11 cellular contexts compared by ENCODE assay signal in the genomic region with DNA sequence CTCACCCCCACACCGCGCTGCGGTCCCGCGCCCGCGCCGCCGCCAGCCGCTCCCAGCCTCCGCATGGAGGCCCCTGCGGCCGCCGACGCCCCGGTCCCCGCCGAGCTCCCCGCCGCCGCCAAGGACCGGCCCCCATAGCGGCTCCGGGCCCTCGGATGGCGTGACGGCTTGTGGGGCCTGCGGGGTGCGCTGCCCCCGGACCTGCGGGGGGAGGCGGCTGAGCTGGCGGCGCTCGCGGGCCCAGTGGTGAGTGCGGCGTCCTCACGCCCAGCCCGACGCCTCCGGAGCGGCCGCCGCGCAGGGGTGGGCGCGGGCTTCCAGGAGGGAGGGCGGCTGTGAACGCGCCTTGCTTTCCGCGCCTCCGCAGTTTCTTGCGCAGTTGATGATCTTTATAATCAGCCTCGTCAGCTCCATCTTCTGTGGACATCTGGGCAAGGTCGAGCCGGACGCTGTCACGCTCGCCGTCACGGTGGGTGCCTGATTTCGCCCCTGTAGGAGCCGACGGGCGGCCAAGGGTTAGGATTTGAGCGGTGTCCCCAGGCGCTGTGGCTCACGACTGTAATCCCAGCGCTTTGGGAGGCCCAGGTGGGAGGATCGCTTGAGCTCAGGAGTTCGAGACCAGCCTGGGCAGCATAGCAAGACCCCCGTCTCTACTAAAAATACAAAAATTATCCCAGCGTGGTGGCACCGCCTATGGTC. TPM values are rescaled to one million over a fixed set of nuclear protein-coding genes. Genes with fewer than 3 reads are reported as not detected.
DNase-seq lines count a peak whose midpoint lies in the region; ATAC-seq and TF ChIP-seq lines count a peak whose summit lies in the region.
"Had no signal": no experiment of that assay in that cellular context is flagged by ENCODE, and none has a peak within 500 bp of the region (broad histone marks: within the 10 kb centered on the region; RNA-seq: fewer than 3 reads in every experiment).

No MANE protein-coding gene starts in this region.

- TF ChIP-seq POLR2A in esophagus muscularis mucosa (IDR thresholded peaks at IDR 0.05; ENCODE audit: low read depth): no peak

- H3K27me3 ChIP-seq in esophagus muscularis mucosa (peaks cover 0 to 29% (median 5%) of the 10 kb centered on the region in 4 donors), mucosa of rectum (ENCODE audit: control insufficient read depth in 2 of 2, insufficient read depth in 2 of 2, low read length in 2 of 2) (peaks cover 7 to 16% of the 10 kb centered on the region in 2 donors)
- H3K27me3 ChIP-seq: BLaER1 treated with 17β-estradiol and CSF1 and Interleukin-3, amounts not matched to agents 10 nM and 100 nM had no signal

- H3K4me3 ChIP-seq in esophagus muscularis mucosa (peak overlapping the region; percentile 54 to 62 (median 56)), mucosa of rectum (ENCODE audit: low read length in 2 of 2) (peak overlapping the region; percentile 27 to 42), urinary bladder (ENCODE audit: low read depth, low read length) (peak overlapping the region; percentile 53)
- H3K4me3 ChIP-seq: BLaER1 treated with 17β-estradiol and CSF1 and Interleukin-3, amounts not matched to agents 10 nM and 100 nM had no signal

- H3K36me3 Mint-ChIP-seq in activated naive CD4-positive, alpha-beta T cell treated with anti-CD3 and anti-CD28 coated beads for 36 hours (ENCODE audit: low read depth): no peaks in the 10 kb centered on the region

- no peak overlapping the region for H3K27ac Mint-ChIP-seq in activated naive CD4-positive, alpha-beta T cell treated with anti-CD3 and anti-CD28 coated beads for 36 hours
- H3K27ac Mint-ChIP-seq: HFFc6 had no signal

- no peaks in the 10 kb centered on the region for H3K9me3 ChIP-seq in esophagus muscularis mucosa
- H3K9me3 ChIP-seq in mucosa of rectum (ENCODE audit: control insufficient read depth in 2 of 2, low read length in 2 of 2): no peaks in the 10 kb centered on the region

- H3K27ac ChIP-seq in esophagus muscularis mucosa (replicated peaks in 1 of 4) (peak overlapping the region in 1 of 4 donors; percentile 23), mucosa of rectum (ENCODE audit: low read depth in 2 of 2, low read length in 2 of 2) (no peak overlapping the region), urinary bladder (ENCODE audit: low read depth) (peak overlapping the region; percentile 43)
- H3K27ac ChIP-seq: BLaER1 treated with 17β-estradiol and CSF1 and Interleukin-3, amounts not matched to agents 10 nM and 100 nM had no signal

- peaks cover 4% of the 10 kb centered on the region for H3K4me1 Mint-ChIP-seq in activated naive CD4-positive, alpha-beta T cell treated with anti-CD3 and anti-CD28 coated beads for 36 hours (ENCODE audit: low read depth)

- peak overlapping the region in 1 of 2 donors; percentile 39 for H3K9ac ChIP-seq in mucosa of rectum (ENCODE audit: low read depth in 1 of 2, low read length in 2 of 2)
- H3K9ac ChIP-seq: BLaER1 treated with 17β-estradiol and CSF1 and Interleukin-3, amounts not matched to agents 10 nM and 100 nM had no signal

- no peak for ATAC-seq in HG02852 (IDR thresholded peaks at IDR 0.05; ENCODE audit: unreplicated experiment)
- no peak for ATAC-seq in HG03135 (IDR thresholded peaks at IDR 0.05; ENCODE audit: unreplicated experiment)

- TF ChIP-seq EP300 in esophagus muscularis mucosa (IDR thresholded peaks at IDR 0.05): no peak

- H3K4me1 ChIP-seq in esophagus muscularis mucosa (peaks cover 0 to 13% (median 12%) of the 10 kb centered on the region in 4 donors), mucosa of rectum (ENCODE audit: control insufficient read depth in 2 of 2, insufficient read depth in 2 of 2, low read length in 2 of 2) (no peaks in the 10 kb centered on the region), urinary bladder (ENCODE audit: insufficient read depth) (peaks cover 2% of the 10 kb centered on the region)
- H3K4me1 ChIP-seq: BLaER1 treated with 17β-estradiol and CSF1 and Interleukin-3, amounts not matched to agents 10 nM and 100 nM had no signal

- TF ChIP-seq CTCF in esophagus muscularis mucosa (IDR thresholded peaks at IDR 0.05): no peak

- WGBS in esophagus muscularis mucosa: 83% methylated on average over 4 of the region's 76 CpGs
- WGBS in urinary bladder: 8% methylated on average over 76 of the region's 76 CpGs

- intact Hi-C loops in activated naive CD4-positive, alpha-beta T cell treated with anti-CD3 and anti-CD28 coated beads for 36 hours (cut with micrococcal nuclease): loop anchor here (10.0 kb wide), 1 partner anchor 55 kb away; no protein-coding TSS in a partner anchor
- intact Hi-C loops in esophagus muscularis mucosa (cut with DNase I): loop anchor here (10.0 kb wide), 1 partner anchor 65 kb away; a partner anchor contains a TSS

- no peaks in the 10 kb centered on the region for H3K9me3 Mint-ChIP-seq in activated naive CD4-positive, alpha-beta T cell treated with anti-CD3 and anti-CD28 coated beads for 36 hours
- H3K9me3 Mint-ChIP-seq: HFFc6 had no signal

- no peak for DNase-seq in activated naive CD4-positive, alpha-beta T cell treated with anti-CD3 and anti-CD28 coated beads for 36 hours
- no peak for DNase-seq in activated naive CD4-positive, alpha-beta T cell treated with Interleukin-2 at 50 U/mL for 16 hours
- DNase-seq in esophagus muscularis mucosa (ENCODE audit: extremely low spot score) (no peak), GF-D8 (lab: John Stamatoyannopoulos, UW) (no peak)
- DNase-seq: amniotic stem cell, HFFc6 had no signal

- H3K4me3 Mint-ChIP-seq in activated naive CD4-positive, alpha-beta T cell treated with anti-CD3 and anti-CD28 coated beads for 36 hours: peak overlapping the region; percentile 32
- H3K4me3 Mint-ChIP-seq: HFFc6 had no signal

- peaks cover 26% of the 10 kb centered on the region for H3K27me3 Mint-ChIP-seq in activated naive CD4-positive, alpha-beta T cell treated with anti-CD3 and anti-CD28 coated beads for 36 hours (ENCODE audit: low read depth)

- H3K36me3 ChIP-seq in esophagus muscularis mucosa: no peaks in the 10 kb centered on the region
- no peaks in the 10 kb centered on the region for H3K36me3 ChIP-seq in mucosa of rectum (ENCODE audit: control insufficient read depth in 2 of 2, insufficient read depth in 2 of 2, low read length in 2 of 2)
- H3K36me3 ChIP-seq in urinary bladder (ENCODE audit: insufficient read depth): no peaks in the 10 kb centered on the region
- H3K36me3 ChIP-seq: BLaER1 treated with 17β-estradiol and CSF1 and Interleukin-3, amounts not matched to agents 10 nM and 100 nM had no signal

- CTCF ChIA-PET in activated naive CD4-positive, alpha-beta T cell treated with anti-CD3 and anti-CD28 coated beads for 36 hours (lab: Charles Lee): no interaction called here

RNA-seq across cellular contexts. Expression of a gene that starts 46.4 kb away (rescaled TPM):
- under 1 TPM; 0.30 to 0.33 TPM for total RNA-seq in activated naive CD4-positive, alpha-beta T cell treated with anti-CD3 and anti-CD28 coated beads for 36 hours
- 1 to 10 TPM in 1 of 4 donors, under 1 TPM in 1, not detected in 2; 0.17 to 1.8 TPM for total RNA-seq in esophagus muscularis mucosa
- 0.53 TPM for total RNA-seq in urinary bladder
- 1.6 TPM for polyA plus RNA-seq in urinary bladder
